1 cellular context compared by ENCODE assay signal in the genomic region with DNA sequence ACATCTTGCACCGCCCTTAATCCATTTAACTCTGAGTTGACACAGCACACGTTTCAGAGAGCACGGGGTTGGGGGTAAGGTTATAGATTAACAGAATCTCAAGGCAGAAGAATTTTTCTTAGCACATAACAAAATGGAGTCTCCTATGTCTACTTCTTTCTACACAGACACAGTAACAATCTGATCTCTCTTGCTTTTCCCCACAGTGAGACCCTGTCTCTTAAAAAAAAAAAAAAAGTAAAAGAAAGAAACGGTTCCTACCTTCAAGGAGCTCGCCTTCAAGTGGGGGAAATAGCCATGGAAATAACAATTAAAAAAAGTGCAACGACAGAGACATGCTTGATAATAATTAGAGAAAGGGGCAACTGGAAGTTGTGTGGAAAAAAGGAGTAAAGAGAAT. TPM values are rescaled to one million over a fixed set of nuclear protein-coding genes. Genes with fewer than 3 reads are reported as not detected.
"Had no signal": no experiment of that assay in that cellular context is flagged by ENCODE, and none has a peak within 500 bp of the region (broad histone marks: within the 10 kb centered on the region; RNA-seq: fewer than 3 reads in every experiment).

No MANE protein-coding gene starts in this region.

RNA-seq across cellular contexts. Expression of a gene that starts 30.4 kb away (rescaled TPM):
- total RNA-seq: ascending aorta had no signal
